ENCODE assay signal across 8 cellular contexts in genomic region chrX:76143171-76143570, GRCh38. TPM values are rescaled to one million over a fixed set of nuclear protein-coding genes. Genes with fewer than 3 reads are reported as not detected.
A peak's percentile ranks its signal among the peaks of the same experiment; 100 is the strongest.
DNase-seq lines count a peak whose midpoint lies in the region; ATAC-seq and TF ChIP-seq lines count a peak whose summit lies in the region.
"Not testable (repeated sequence)": the region's sequence is repeated elsewhere in the genome, so short reads cannot be mapped to it uniquely, and the experiment has no call there.

No MANE protein-coding gene starts in this region.

- ATAC-seq in GM18505 (IDR thresholded peaks at IDR 0.05; ENCODE audit: unreplicated experiment) (peak; percentile 49), GM19043 (IDR thresholded peaks at IDR 0.05; ENCODE audit: low read depth, unreplicated experiment) (peak; percentile 68), GM21423 (IDR thresholded peaks at IDR 0.05; ENCODE audit: unreplicated experiment) (peak; percentile 66), HG02678 (IDR thresholded peaks at IDR 0.05; ENCODE audit: unreplicated experiment) (peak; percentile 76), HG03064 (IDR thresholded peaks at IDR 0.05; ENCODE audit: low read depth, unreplicated experiment) (peak; percentile 56), HG03457 (IDR thresholded peaks at IDR 0.05; ENCODE audit: unreplicated experiment) (peak; percentile 87)
- ATAC-seq in activated naive CD8-positive, alpha-beta T cell treated with anti-CD3 and anti-CD28 coated beads, Interleukin-2, amount 10 ng/mL, durations not matched to agents 7 days and 5 days (ENCODE audit: low read depth), result peak; percentile 40
- peak; percentile 74 for ATAC-seq in stimulated activated memory B cell treated with anti-CD40 and anti-IgM and Interleukin-4, amounts not matched to agents 10 μg/mL and 1 μg/mL and 100 μg/mL, for 72 hours

- not testable (repeated sequence) for H3K27ac Mint-ChIP-seq in activated naive CD8-positive, alpha-beta T cell treated with anti-CD3 and anti-CD28 coated beads, Interleukin-2, amount 10 ng/mL, durations not matched to agents 7 days and 5 days; stimulated activated memory B cell treated with anti-CD40 and anti-IgM and Interleukin-4, amounts not matched to agents 10 μg/mL and 1 μg/mL and 100 μg/mL, for 72 hours

- DNase-seq in activated naive CD8-positive, alpha-beta T cell treated with anti-CD3 and anti-CD28 coated beads, Interleukin-2, amount 10 ng/mL, durations not matched to agents 7 days and 5 days, result not testable (repeated sequence)

- TF ChIP-seq POLR2A in GM18505 (IDR thresholded peaks at IDR 0.05; ENCODE audit: borderline replicate concordance, extremely low read depth, insufficient read depth, insufficient read length), result not testable (repeated sequence)

- not testable (repeated sequence) for H3K9me3 Mint-ChIP-seq in activated naive CD8-positive, alpha-beta T cell treated with anti-CD3 and anti-CD28 coated beads, Interleukin-2, amount 10 ng/mL, durations not matched to agents 7 days and 5 days; stimulated activated memory B cell treated with anti-CD40 and anti-IgM and Interleukin-4, amounts not matched to agents 10 μg/mL and 1 μg/mL and 100 μg/mL, for 72 hours

- POLR2A ChIA-PET in activated naive CD8-positive, alpha-beta T cell treated with anti-CD3 and anti-CD28 coated beads, Interleukin-2, amount 10 ng/mL, durations not matched to agents 7 days and 5 days (lab: Charles Lee), result not testable (repeated sequence)

- H3K27me3 Mint-ChIP-seq in activated naive CD8-positive, alpha-beta T cell treated with anti-CD3 and anti-CD28 coated beads, Interleukin-2, amount 10 ng/mL, durations not matched to agents 7 days and 5 days; stimulated activated memory B cell treated with anti-CD40 and anti-IgM and Interleukin-4, amounts not matched to agents 10 μg/mL and 1 μg/mL and 100 μg/mL, for 72 hours: not testable (repeated sequence)

- H3K4me3 Mint-ChIP-seq in activated naive CD8-positive, alpha-beta T cell treated with anti-CD3 and anti-CD28 coated beads, Interleukin-2, amount 10 ng/mL, durations not matched to agents 7 days and 5 days; stimulated activated memory B cell treated with anti-CD40 and anti-IgM and Interleukin-4, amounts not matched to agents 10 μg/mL and 1 μg/mL and 100 μg/mL, for 72 hours: not testable (repeated sequence)

- not testable (repeated sequence) for H3K4me1 Mint-ChIP-seq in activated naive CD8-positive, alpha-beta T cell treated with anti-CD3 and anti-CD28 coated beads, Interleukin-2, amount 10 ng/mL, durations not matched to agents 7 days and 5 days; stimulated activated memory B cell treated with anti-CD40 and anti-IgM and Interleukin-4, amounts not matched to agents 10 μg/mL and 1 μg/mL and 100 μg/mL, for 72 hours

- not testable (repeated sequence) for H3K36me3 Mint-ChIP-seq in activated naive CD8-positive, alpha-beta T cell treated with anti-CD3 and anti-CD28 coated beads, Interleukin-2, amount 10 ng/mL, durations not matched to agents 7 days and 5 days; stimulated activated memory B cell treated with anti-CD40 and anti-IgM and Interleukin-4, amounts not matched to agents 10 μg/mL and 1 μg/mL and 100 μg/mL, for 72 hours

RNA-seq across cellular contexts. Expression of gene PBDC1, which starts 29.7 kb away (rescaled TPM):
- 10 to 100 TPM; 23.3 to 25.5 TPM for total RNA-seq in activated naive CD8-positive, alpha-beta T cell treated with anti-CD3 and anti-CD28 coated beads, Interleukin-2, amount 10 ng/mL, durations not matched to agents 7 days and 5 days
